In genomic region chr12:125310461-125310860, GRCh38 we compare ENCODE assay signal across 25 cellular contexts.
"Had no signal": no experiment of that assay in that cellular context is flagged by ENCODE, and none has a peak within 500 bp of the region (broad histone marks: within the 10 kb centered on the region; RNA-seq: fewer than 3 reads in every experiment).

No MANE protein-coding gene starts in this region.

- H3K27ac ChIP-seq: breast epithelium, SJCRH30, VCaP had no signal

- H3K4me3 ChIP-seq: breast epithelium, SJCRH30 had no signal

- H3K27me3 ChIP-seq: SJCRH30 had no signal

- H3K9me2 ChIP-seq: SK-N-SH had no signal

- ATAC-seq: Panc1, Right ventricle myocardium inferior had no signal

- H3K9ac ChIP-seq: SK-N-SH had no signal

- H3K36me3 ChIP-seq: breast epithelium, SJCRH30 had no signal

- DNase-seq: activated CD4-positive, alpha-beta memory T cell treated with anti-CD3 and anti-CD28 coated beads, Interleukin-2, amount 10 ng/mL, durations not matched to agents 7 days and 5 days; activated CD4-positive, alpha-beta T cell treated with anti-CD3 and anti-CD28 coated beads, Interleukin-2, amount 50 U/mL, for 1 hour; activated CD4-positive, CD25-positive, alpha-beta regulatory T cell; activated naive CD4-positive, alpha-beta T cell; activated T-cell treated with anti-CD3 and anti-CD28 coated beads for 4 hours; activated T-cell treated with anti-CD3 and anti-CD28 coated beads, Interleukin-2, amount 50 U/mL, for 48 hours; aorta; Karpas-422; NCI-H1048; NCI-H146; NCI-H187 treated with DMSO at 0.1 percent for 48 hours; NCI-H2081 treated with DMSO at 0.1 percent for 48 hours; NCI-H2171 treated with DMSO at 0.1 percent for 48 hours; NCI-H226; NCI-H526; NK-92 treated with Interleukin-12 subunit alpha and Interleukin-12 subunit beta, amount 100 ng/mL, for 24 hours; OCI-M1; RPMI8226; SJCRH30; SK-N-SH; T-helper 1 cell had no signal

- H3K4me2 ChIP-seq: SK-N-SH had no signal

- H3K4me1 ChIP-seq: breast epithelium, SJCRH30 had no signal

- H3K9me3 ChIP-seq: breast epithelium, SJCRH30, SK-N-SH had no signal
